ENCODE assay signal across 22 cellular contexts in genomic region chr2:140529706-140530105, GRCh38.
"Had no signal": no experiment of that assay in that cellular context is flagged by ENCODE, and none has a peak within 500 bp of the region (broad histone marks: within the 10 kb centered on the region; RNA-seq: fewer than 3 reads in every experiment).

No MANE protein-coding gene starts in this region.

- H3K36me3 ChIP-seq: breast epithelium, left lung, transverse colon, WERI-Rb-1 had no signal

- H3K27ac Mint-ChIP-seq: activated CD8-positive, alpha-beta T cell treated with anti-CD3 and anti-CD28 coated beads, Interleukin-2, amount 10 ng/mL, durations not matched to agents 7 days and 5 days; activated naive CD8-positive, alpha-beta T cell treated with anti-CD3 and anti-CD28 coated beads for 36 hours; memory B cell; naive thymus-derived CD8-positive, alpha-beta T cell had no signal

- ATAC-seq: activated CD8-positive, alpha-beta T cell treated with anti-CD3 and anti-CD28 coated beads, Interleukin-2, amount 10 ng/mL, durations not matched to agents 7 days and 5 days; left lung; naive thymus-derived CD8-positive, alpha-beta T cell; SK-N-SH treated with all-trans-retinoic acid at 6 μM for 48 hours; stimulated activated naive CD8-positive, alpha-beta T cell treated with anti-CD3 and anti-CD28 coated beads, Interleukin-15, Interleukin-2, amounts not matched to agents 100 U/mL and 50 U/mL, for 24 hours had no signal

- H3K27me3 ChIP-seq: breast epithelium, hepatocyte, left lung, transverse colon had no signal

- H3K9me3 Mint-ChIP-seq: activated naive CD8-positive, alpha-beta T cell treated with anti-CD3 and anti-CD28 coated beads for 36 hours had no signal

- H3K27ac ChIP-seq: breast epithelium, epithelial cell of prostate, hepatocyte, left lung, skin epidermis, transverse colon, WERI-Rb-1 had no signal

- H3K4me1 Mint-ChIP-seq: activated naive CD8-positive, alpha-beta T cell treated with anti-CD3 and anti-CD28 coated beads for 36 hours; memory B cell had no signal

- H3K27me3 Mint-ChIP-seq: activated naive CD8-positive, alpha-beta T cell treated with anti-CD3 and anti-CD28 coated beads for 36 hours; memory B cell; naive thymus-derived CD8-positive, alpha-beta T cell had no signal

- FAIRE-seq: keratinocyte had no signal

- H3K4me3 Mint-ChIP-seq: activated CD8-positive, alpha-beta T cell treated with anti-CD3 and anti-CD28 coated beads, Interleukin-2, amount 10 ng/mL, durations not matched to agents 7 days and 5 days; activated naive CD8-positive, alpha-beta T cell treated with anti-CD3 and anti-CD28 coated beads for 36 hours; memory B cell; naive thymus-derived CD8-positive, alpha-beta T cell had no signal

- H3K4me2 ChIP-seq: hepatocyte had no signal

- H3K4me3 ChIP-seq: breast epithelium, hepatocyte, left lung, skin epidermis, transverse colon had no signal

- DNase-seq: activated CD4-positive, alpha-beta T cell treated with anti-CD3 and anti-CD28 coated beads for 48 hours; activated CD8-positive, alpha-beta memory T cell treated with anti-CD3 and anti-CD28 coated beads, Interleukin-2, amount 50 U/mL, for 4 hours; activated CD8-positive, alpha-beta T cell treated with anti-CD3 and anti-CD28 coated beads, Interleukin-2, amount 10 ng/mL, durations not matched to agents 7 days and 5 days; activated gamma-delta T cell; activated naive CD8-positive, alpha-beta T cell treated with anti-CD3 and anti-CD28 coated beads for 36 hours; activated T-cell treated with anti-CD3 and anti-CD28 coated beads, Interleukin-2, amount 50 U/mL, for 48 hours; aorta; left lung; naive thymus-derived CD8-positive, alpha-beta T cell; posterior cingulate gyrus; stimulated activated CD4-positive, alpha-beta T cell treated with anti-CD3 and anti-CD28 coated beads, Interleukin-4, amount 100 ng/mL, for 4 hours; stimulated activated CD8-positive, alpha-beta memory T cell treated with anti-CD3 and anti-CD28 coated beads, Interleukin-4, amount 100 ng/mL, for 48 hours; stimulated activated naive CD8-positive, alpha-beta T cell treated with anti-CD3 and anti-CD28 coated beads, Interleukin-15, Interleukin-2, amounts not matched to agents 100 U/mL and 50 U/mL, for 24 hours; transverse colon; WERI-Rb-1 had no signal

- H3K9me3 ChIP-seq: breast epithelium, left lung, transverse colon had no signal

- H3K36me3 Mint-ChIP-seq: activated naive CD8-positive, alpha-beta T cell treated with anti-CD3 and anti-CD28 coated beads for 36 hours; memory B cell; naive thymus-derived CD8-positive, alpha-beta T cell had no signal

- H3K4me1 ChIP-seq: breast epithelium, left lung, transverse colon had no signal
